ENCODE assay signal across 17 cellular contexts in genomic region chr21:41387824-41388223, GRCh38.
"Had no signal": no experiment of that assay in that cellular context is flagged by ENCODE, and none has a peak within 500 bp of the region (broad histone marks: within the 10 kb centered on the region; RNA-seq: fewer than 3 reads in every experiment).

No MANE protein-coding gene starts in this region.

- H3K4me3 ChIP-seq: ascending aorta, right atrium auricular region, skin epidermis, stomach, testis, upper lobe of left lung had no signal

- FAIRE-seq: TTC549 had no signal

- ATAC-seq: activated CD4-positive, alpha-beta T cell treated with anti-CD3 and anti-CD28 coated beads for 36 hours; activated naive CD8-positive, alpha-beta T cell treated with anti-CD3 and anti-CD28 coated beads, Interleukin-2, amount 50 U/mL, for 24 hours; esophagus mucosa; naive thymus-derived CD4-positive, alpha-beta T cell had no signal

- H3K36me3 ChIP-seq: ascending aorta had no signal

- H3K9me3 Mint-ChIP-seq: activated naive CD8-positive, alpha-beta T cell treated with anti-CD3 and anti-CD28 coated beads, Interleukin-2, amount 50 U/mL, for 24 hours; memory B cell; naive thymus-derived CD4-positive, alpha-beta T cell; T-helper 2 cell treated with Interferon-gamma antibody and Interleukin-4, amounts not matched to agents 5 μg/mL and 100 μg/mL, for 36 hours had no signal

- H3K27ac Mint-ChIP-seq: activated CD4-positive, alpha-beta T cell treated with anti-CD3 and anti-CD28 coated beads for 36 hours; activated naive CD8-positive, alpha-beta T cell treated with anti-CD3 and anti-CD28 coated beads, Interleukin-2, amount 50 U/mL, for 24 hours; memory B cell; T-helper 2 cell treated with Interferon-gamma antibody and Interleukin-4, amounts not matched to agents 5 μg/mL and 100 μg/mL, for 36 hours had no signal

- H3K27me3 ChIP-seq: ascending aorta, right atrium auricular region, stomach, testis, upper lobe of left lung had no signal

- H3K9me3 ChIP-seq: ascending aorta, right atrium auricular region, stomach, testis, upper lobe of left lung had no signal

- H3K4me1 ChIP-seq: ascending aorta, right atrium auricular region, stomach, upper lobe of left lung had no signal

- H3K27ac ChIP-seq: right atrium auricular region, testis, upper lobe of left lung had no signal

- DNase-seq: activated CD4-positive, alpha-beta T cell treated with anti-CD3 and anti-CD28 coated beads for 36 hours; activated CD4-positive, alpha-beta T cell treated with anti-CD3 and anti-CD28 coated beads, Interleukin-2, amount 50 U/mL, for 48 hours; activated naive CD8-positive, alpha-beta T cell treated with anti-CD3 and anti-CD28 coated beads, Interleukin-2, amount 50 U/mL, for 24 hours; effector CD4-positive, alpha-beta T cell; naive thymus-derived CD4-positive, alpha-beta T cell; posterior cingulate gyrus; stomach; SW 1271; testis; upper lobe of left lung had no signal
